ENCODE assay signal across 1 cellular context in genomic region chr1:207867136-207868081, GRCh38.
TF ChIP-seq lines count a peak whose summit lies in the region.

No MANE protein-coding gene starts in this region.

TF ChIP-seq in WTC11, 78 proteins besides CTCF, POLR2A, EP300 and RAD21 (continued from another document):
- TF ChIP-seq PRDM15 (CRISPR knock-in tag; IDR thresholded peaks at IDR 0.05) (no peak), ZNF532 (CRISPR knock-in tag; IDR thresholded peaks at IDR 0.05; ENCODE audit: borderline replicate concordance) (no peak), ZNF317 (CRISPR knock-in tag; IDR thresholded peaks at IDR 0.05; ENCODE audit: borderline replicate concordance, low read depth) (no peak), FOXP1 (CRISPR knock-in tag; IDR thresholded peaks at IDR 0.05; ENCODE audit: borderline replicate concordance) (no peak), SP1 (CRISPR knock-in tag; conservative IDR thresholded peaks at IDR 0.05) (no peak), ESRRA (CRISPR knock-in tag; IDR thresholded peaks at IDR 0.05; ENCODE audit: borderline replicate concordance) (no peak), JUN (CRISPR knock-in tag; IDR thresholded peaks at IDR 0.05) (no peak), ZNF138 (CRISPR knock-in tag; conservative IDR thresholded peaks at IDR 0.05) (no peak)
